7 cellular contexts compared by ENCODE assay signal in genomic region chr18:36240510-36240909, GRCh38. TPM values are rescaled to one million over a fixed set of nuclear protein-coding genes. Genes with fewer than 3 reads are reported as not detected.
"Had no signal": no experiment of that assay in that cellular context is flagged by ENCODE, and none has a peak within 500 bp of the region (broad histone marks: within the 10 kb centered on the region; RNA-seq: fewer than 3 reads in every experiment).

No MANE protein-coding gene starts in this region.

RNA-seq across cellular contexts. Expression of gene MOCOS, which starts 53.2 kb away (rescaled TPM):
- total RNA-seq: activated naive CD4-positive, alpha-beta T cell treated with anti-CD3 and anti-CD28 coated beads for 36 hours had no signal

RNA-seq across cellular contexts. Expression of gene FHOD3, which starts 57.0 kb away (rescaled TPM):
- total RNA-seq: activated naive CD4-positive, alpha-beta T cell treated with anti-CD3 and anti-CD28 coated beads for 36 hours; activated naive CD4-positive, alpha-beta T cell treated with anti-CD3 and anti-CD28 coated beads, Interleukin-2, amount 50 U/mL, for 72 hours; activated naive CD8-positive, alpha-beta T cell treated with anti-CD3 and anti-CD28 coated beads for 36 hours; activated naive CD8-positive, alpha-beta T cell treated with anti-CD3 and anti-CD28 coated beads, Interleukin-2, amount 10 ng/mL, durations not matched to agents 7 days and 5 days; activated T-helper 1 cell treated with anti-CD3 and anti-CD28 coated beads, Interleukin-12 subunit alpha, Interleukin-12 subunit beta, Interleukin-2, Interleukin-4 antibody, amounts not matched to agents 30 ng/mL and 10 ng/mL and 1 ng/mL, durations not matched to agents 14 hours and 24 hours and 36 hours; activated T-helper 17 cell treated with anti-CD3 and anti-CD28 coated beads, Interleukin-2, amount 50 U/mL, for 72 hours; activated T-helper 2 cell treated with anti-CD3 and anti-CD28 coated beads, Interferon-gamma antibody, Interleukin-2, Interleukin-4, amounts not matched to agents 10 μg/mL and 5 μg/mL and 100 μg/mL, durations not matched to agents 14 hours and 24 hours and 36 hours had no signal
